Comparison of ENCODE assay signal across 8 cellular contexts in the genomic region with DNA sequence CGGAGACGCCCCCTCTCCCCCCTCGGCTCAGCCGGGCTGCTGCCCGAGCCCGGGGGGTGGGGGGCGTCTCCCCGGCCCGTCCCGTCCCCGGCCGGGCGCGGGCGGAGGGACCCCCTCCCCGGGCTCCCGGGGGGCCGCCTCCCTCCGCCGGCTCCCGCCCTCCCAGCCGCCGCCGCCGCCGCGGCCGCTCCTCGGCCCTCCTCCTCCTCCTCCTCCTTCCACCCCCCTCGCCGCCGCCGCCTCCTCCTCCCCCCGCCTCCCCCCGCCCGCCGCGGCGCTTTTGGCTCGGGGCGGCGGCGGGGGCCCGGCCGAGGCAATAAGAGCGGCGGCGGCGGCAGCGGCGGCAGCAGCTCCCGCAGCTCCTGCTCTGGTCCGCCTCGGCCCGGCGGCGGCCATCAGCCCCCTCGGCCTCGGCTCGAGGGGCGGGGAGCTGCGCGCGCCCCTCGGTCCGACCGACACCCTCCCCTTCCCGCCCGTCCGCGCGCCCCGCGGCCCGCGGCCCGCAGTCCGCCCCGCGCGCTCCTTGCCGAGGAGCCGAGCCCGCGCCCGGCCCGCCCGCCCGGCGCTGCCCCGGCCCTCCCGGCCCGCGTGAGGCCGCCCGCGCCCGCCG. TPM values are rescaled to one million over a fixed set of nuclear protein-coding genes. Genes with fewer than 3 reads are reported as not detected.
A peak's percentile ranks its signal among the peaks of the same experiment; 100 is the strongest.
DNase-seq lines count a peak whose midpoint lies in the region; ATAC-seq, FAIRE-seq and TF ChIP-seq lines count a peak whose summit lies in the region.

No MANE protein-coding gene starts in this region.

- H2AFZ ChIP-seq in OCI-LY1 (ENCODE audit: low read length) = no peak overlapping the region

- H3K4me3 ChIP-seq in OCI-LY1 (ENCODE audit: low read depth, low read length, poor library complexity, severe bottlenecking) = peak overlapping the region; percentile 75

- peaks cover 40% of the 10 kb centered on the region for H3K79me2 ChIP-seq in OCI-LY1 (ENCODE audit: insufficient read depth, low read length)

- H3K9me2 ChIP-seq in OCI-LY1 (ENCODE audit: low read depth, low read length) = no peaks in the 10 kb centered on the region

- H3K36me3 Mint-ChIP-seq in natural killer cell = no peaks in the 10 kb centered on the region
- peaks cover 32% of the 10 kb centered on the region for H3K36me3 Mint-ChIP-seq in stimulated activated naive CD8-positive, alpha-beta T cell treated with anti-CD3 and anti-CD28 coated beads, Interleukin-15, Interleukin-2, amounts not matched to agents 100 ng/mL and 50 ng/mL, for 24 hours (ENCODE audit: low read depth)

- peak; percentile 17 for ATAC-seq in HG02884 (IDR thresholded peaks at IDR 0.05; ENCODE audit: unreplicated experiment)
- peak; percentile 33 to 49 (median 42) for ATAC-seq in natural killer cell
- ATAC-seq in HG02981 (IDR thresholded peaks at IDR 0.05; ENCODE audit: unreplicated experiment) = no peak

- peak overlapping the region; percentile 81 for H3K9ac ChIP-seq in OCI-LY1 (ENCODE audit: low read length)

- no peaks in the 10 kb centered on the region for H3K9me3 Mint-ChIP-seq in natural killer cell
- no peaks in the 10 kb centered on the region for H3K9me3 Mint-ChIP-seq in stimulated activated naive CD8-positive, alpha-beta T cell treated with anti-CD3 and anti-CD28 coated beads, Interleukin-15, Interleukin-2, amounts not matched to agents 100 ng/mL and 50 ng/mL, for 24 hours

- H3K27ac Mint-ChIP-seq in natural killer cell = peak overlapping the region; percentile 80 to 97
- H3K27ac Mint-ChIP-seq in stimulated activated naive CD8-positive, alpha-beta T cell treated with anti-CD3 and anti-CD28 coated beads, Interleukin-15, Interleukin-2, amounts not matched to agents 100 ng/mL and 50 ng/mL, for 24 hours = no peak overlapping the region

- DNase-seq in GM12891 (ENCODE audit: insufficient read length, low spot score) (peak; percentile 61), fibroblast of gingiva (ENCODE audit: low read depth) (peak; percentile 82), natural killer cell (peak; percentile 70)
- DNase-seq in activated T-cell treated with anti-CD3 and anti-CD28 coated beads, Interleukin-2, amount 50 U/mL, for 48 hours = peak; percentile 68 to 77

- peak overlapping the region; percentile 82 for H3K27ac ChIP-seq in OCI-LY1 (ENCODE audit: low read depth, low read length, poor library complexity, severe bottlenecking)

- no peaks in the 10 kb centered on the region for H4K20me1 ChIP-seq in OCI-LY1 (ENCODE audit: insufficient read depth, low read length)

- H3F3A ChIP-seq in OCI-LY1 (ENCODE audit: insufficient read depth, low read length) = 0 out of 2 replicates have a peak, but pooled peaks cover 4% of the 10 kb centered on the region

- no peaks in the 10 kb centered on the region for H3K9me3 ChIP-seq in OCI-LY1 (ENCODE audit: low read length)

- no peak for FAIRE-seq in GM12891 (lab: Jason Lieb, UNC)

- peak; percentile 37 for TF ChIP-seq POLR2A in GM12891 (IDR thresholded peaks at IDR 0.05; ENCODE audit: low read depth, low read length)

- H3K27me3 Mint-ChIP-seq in natural killer cell (ENCODE audit: low read depth in 2 of 2) = no peaks in the 10 kb centered on the region
- no peaks in the 10 kb centered on the region for H3K27me3 Mint-ChIP-seq in stimulated activated naive CD8-positive, alpha-beta T cell treated with anti-CD3 and anti-CD28 coated beads, Interleukin-15, Interleukin-2, amounts not matched to agents 100 ng/mL and 50 ng/mL, for 24 hours

- H3K4me3 Mint-ChIP-seq in natural killer cell = peak overlapping the region; percentile 75
- H3K4me3 Mint-ChIP-seq in stimulated activated naive CD8-positive, alpha-beta T cell treated with anti-CD3 and anti-CD28 coated beads, Interleukin-15, Interleukin-2, amounts not matched to agents 100 ng/mL and 50 ng/mL, for 24 hours = peak overlapping the region; percentile 94

- H3K36me3 ChIP-seq in OCI-LY1 (ENCODE audit: insufficient read depth, low read length) = peaks cover 12% of the 10 kb centered on the region; the same call in 1 of the 2 replicates

- intact Hi-C loops in natural killer cell (cut with micrococcal nuclease) = loop anchor here (2.0 to 10.0 kb wide), 3 partner anchors 152 to 274 kb away; partner anchors contain the start of genes PRELID3B, STX16 and ZNF831

- H3K4me2 ChIP-seq in OCI-LY1 (ENCODE audit: low read length) = peak overlapping the region; percentile 91

- H3K27me3 ChIP-seq in OCI-LY1 (ENCODE audit: insufficient read depth, low read length) = no peaks in the 10 kb centered on the region

- peaks cover 40 to 47% of the 10 kb centered on the region in 2 donors for H3K4me1 Mint-ChIP-seq in natural killer cell
- peaks cover 58% of the 10 kb centered on the region for H3K4me1 Mint-ChIP-seq in stimulated activated naive CD8-positive, alpha-beta T cell treated with anti-CD3 and anti-CD28 coated beads, Interleukin-15, Interleukin-2, amounts not matched to agents 100 ng/mL and 50 ng/mL, for 24 hours (ENCODE audit: low read depth)

- no peak for TF ChIP-seq CTCF in OCI-LY1 (IDR thresholded peaks at IDR 0.05; ENCODE audit: low read length)
- no peak for TF ChIP-seq CTCF in natural killer cell (IDR thresholded peaks at IDR 0.05)

- peaks cover 46% of the 10 kb centered on the region for H3K4me1 ChIP-seq in OCI-LY1 (ENCODE audit: insufficient read depth, low read length, severe bottlenecking)

TF ChIP-seq in GM12891, 5 proteins besides CTCF, POLR2A, EP300 and RAD21:
- TF ChIP-seq POU2F2 (IDR thresholded peaks at IDR 0.05; ENCODE audit: low read depth, low read length) = no peak
- no peak for TF ChIP-seq PAX5 (IDR thresholded peaks at IDR 0.05; ENCODE audit: insufficient read depth, low read length, severe bottlenecking)
- peak; percentile 55; the same call in 1 of the 2 replicates for TF ChIP-seq POLR2AphosphoS5 (IDR thresholded peaks at IDR 0.05; ENCODE audit: low read depth, low read length)
- TF ChIP-seq TAF1 (IDR thresholded peaks at IDR 0.05; ENCODE audit: low read depth, low read length) = no peak
TF ChIP-seq in GM12891: peak in this region for 1.

RNA-seq across cellular contexts. Expression of gene GNAS, which starts 38.7 kb away (rescaled TPM):
- polyA plus RNA-seq in GM12891 (2012; ENCODE audit: low read depth, missing spikeins) = 544 TPM
- total RNA-seq in natural killer cell = 100 to 1,000 TPM; 530 to 823 (median 582) TPM

RNA-seq across cellular contexts. Expression of gene GNAS-AS1, which starts 40.5 kb away (rescaled TPM):
- polyA plus RNA-seq in GM12891 (2012; ENCODE audit: low read depth, missing spikeins) = 0.68 TPM
- under 1 TPM in 2 of 3 donors, not detected in 1; 0.60 to 0.66 TPM for total RNA-seq in natural killer cell
